18 cellular contexts compared by ENCODE assay signal in genomic region chr10:86023931-86024554, GRCh38.
A peak's percentile ranks its signal among the peaks of the same experiment; 100 is the strongest.
DNase-seq lines count a peak whose midpoint lies in the region; ATAC-seq and TF ChIP-seq lines count a peak whose summit lies in the region.
"Had no signal": no experiment of that assay in that cellular context is flagged by ENCODE, and none has a peak within 500 bp of the region (broad histone marks: within the 10 kb centered on the region; RNA-seq: fewer than 3 reads in every experiment).

No MANE protein-coding gene starts in this region.

- peaks cover 4 to 23% (median 17%) of the 10 kb centered on the region in 11 experiments; a peak in 21 of 22 replicates for H3K9me3 ChIP-seq in BLaER1 treated with 17β-estradiol and CSF1 and Interleukin-3, amounts not matched to agents 10 nM and 100 nM (replicated peaks in 1 of 11)
- H3K9me3 ChIP-seq in endodermal cell (ENCODE audit: control insufficient read depth, low read length) (peaks cover 32% of the 10 kb centered on the region), right atrium auricular region (no peaks in the 10 kb centered on the region)

- no peaks in the 10 kb centered on the region for H3K36me3 Mint-ChIP-seq in endodermal cell (ENCODE audit: low read depth)

- peaks cover 12 to 55% (median 42%) of the 10 kb centered on the region in 10 experiments; a peak in 19 of 20 replicates for H3K4me1 ChIP-seq in BLaER1 treated with 17β-estradiol and CSF1 and Interleukin-3, amounts not matched to agents 10 nM and 100 nM
- H3K4me1 ChIP-seq in endodermal cell (ENCODE audit: control insufficient read depth, insufficient read depth, low read length), result peaks cover 26% of the 10 kb centered on the region
- peaks cover 0 to 30% of the 10 kb centered on the region in 2 donors for H3K4me1 ChIP-seq in right atrium auricular region

- H3K4me2 ChIP-seq in BLaER1 treated with 17β-estradiol and CSF1 and Interleukin-3, amounts not matched to agents 10 nM and 100 nM, result peak overlapping the region in 8 of 11 experiments; percentile 16 to 64 (median 42); a peak in 14 of 22 replicates

- no peak overlapping the region for H3K4me3 ChIP-seq in BLaER1 treated with 17β-estradiol and CSF1 and Interleukin-3, amounts not matched to agents 10 nM and 100 nM
- H3K4me3 ChIP-seq in endodermal cell (ENCODE audit: low read length) (no peak overlapping the region), right atrium auricular region (no peak overlapping the region)

- ATAC-seq in HG03354 (IDR thresholded peaks at IDR 0.05; ENCODE audit: poor library complexity, severe bottlenecking, unreplicated experiment), result no peak

- DNase-seq in endodermal cell (no peak), right atrium auricular region (ENCODE audit: low spot score) (no peak), putamen (ENCODE audit: low spot score) (peak; percentile 44), GM19240 (ENCODE audit: insufficient read length, low spot score) (no peak), AG08396 (ENCODE audit: low spot score) (no peak)
- DNase-seq: DMS 273 treated with DMSO at 0.1 percent for 48 hours; GF-D8; HFFc6; IMR-90; NCI-H1105 treated with DMSO at 0.1 percent for 48 hours; NCI-H187; NCI-H2171; NCI-H446; NK-92 treated with Interleukin-12 subunit alpha and Interleukin-12 subunit beta, amount 100 ng/mL, for 24 hours; SIG-M5 had no signal

- WGBS in endodermal cell (ENCODE audit: insufficient coverage in 1 of 2, insufficient read length in 1 of 2), 2 experiments, result 66 to 73% methylated on average over 9 of the region's 9 CpGs

- H3K27ac Mint-ChIP-seq in endodermal cell, result peak overlapping the region; percentile 22
- H3K27ac Mint-ChIP-seq: HFFc6 had no signal

- peaks cover 47% of the 10 kb centered on the region for H3K4me1 Mint-ChIP-seq in endodermal cell

- H3K36me3 ChIP-seq in BLaER1 treated with 17β-estradiol and CSF1 and Interleukin-3, amounts not matched to agents 10 nM and 100 nM, result no peaks in the 10 kb centered on the region
- no peaks in the 10 kb centered on the region for H3K36me3 ChIP-seq in endodermal cell (ENCODE audit: control insufficient read depth, insufficient read depth, low read length)
- H3K36me3 ChIP-seq in right atrium auricular region, result no peaks in the 10 kb centered on the region

- H3K9me3 Mint-ChIP-seq in endodermal cell, result peaks cover 18% of the 10 kb centered on the region

- no peaks in the 10 kb centered on the region for H4K20me1 ChIP-seq in BLaER1 treated with 17β-estradiol and CSF1 and Interleukin-3, amounts not matched to agents 10 nM and 100 nM

- H3K27me3 ChIP-seq in BLaER1 treated with 17β-estradiol and CSF1 and Interleukin-3, amounts not matched to agents 10 nM and 100 nM, result no peaks in the 10 kb centered on the region
- H3K27me3 ChIP-seq in endodermal cell (ENCODE audit: control insufficient read depth, insufficient read depth, low read length, poor library complexity, severe bottlenecking) (no peaks in the 10 kb centered on the region), right atrium auricular region (no peaks in the 10 kb centered on the region)

- no peak overlapping the region for H3K9ac ChIP-seq in BLaER1 treated with 17β-estradiol and CSF1 and Interleukin-3, amounts not matched to agents 10 nM and 100 nM
- no peak overlapping the region for H3K9ac ChIP-seq in endodermal cell (ENCODE audit: extremely low read depth, low read length, poor library complexity, severe bottlenecking)

- no peak overlapping the region for H3K27ac ChIP-seq in BLaER1 treated with 17β-estradiol and CSF1 and Interleukin-3, amounts not matched to agents 10 nM and 100 nM
- no peak overlapping the region for H3K27ac ChIP-seq in endodermal cell (ENCODE audit: low read depth, low read length)
- H3K27ac ChIP-seq in right atrium auricular region, result peak overlapping the region; percentile 66 to 75
- H3K27ac ChIP-seq: C4-2B had no signal

- peaks cover 4% of the 10 kb centered on the region for H3K27me3 Mint-ChIP-seq in endodermal cell (ENCODE audit: insufficient read depth)

- TF ChIP-seq CTCF in endodermal cell (conservative IDR thresholded peaks at IDR 0.05) (no peak), right atrium auricular region (IDR thresholded peaks at IDR 0.05) (no peak)

- H3K4me3 Mint-ChIP-seq in endodermal cell, result no peak overlapping the region
- H3K4me3 Mint-ChIP-seq: HFFc6 had no signal

Comparison
In these comparisons a context has a peak if more than half of its experiments do, and no peak if none do; other contexts are left out.
1. H3K27ac ChIP-seq: peak in right atrium auricular region (2 of 2); none in BLaER1 treated with 17β-estradiol and CSF1 and Interleukin-3, amounts not matched to agents 10 nM and 100 nM (0 of 11) and endodermal cell (single experiment).